Comparison of ENCODE assay signal across 31 cellular contexts in the genomic region with DNA sequence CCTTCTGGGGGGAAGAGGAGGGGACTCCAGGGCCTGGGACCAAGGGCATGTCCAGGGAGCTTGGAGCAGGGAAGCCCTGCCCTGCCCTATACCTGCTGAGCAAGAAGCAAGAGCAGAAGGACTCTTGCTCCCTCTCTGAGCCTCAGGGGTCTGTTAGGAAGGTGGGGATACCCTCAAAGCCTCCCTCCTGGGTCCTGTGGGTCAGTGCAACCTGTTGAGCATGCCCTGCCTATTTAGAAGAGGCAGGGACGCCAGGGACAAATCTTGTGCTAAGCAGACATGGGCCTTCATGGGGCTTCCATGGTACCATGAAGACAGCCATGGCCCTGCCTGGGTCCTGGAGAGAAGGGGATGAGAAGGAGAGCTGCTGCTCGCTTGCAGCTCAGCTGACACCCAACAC. TPM values are rescaled to one million over a fixed set of nuclear protein-coding genes. Genes with fewer than 3 reads are reported as not detected.
"Had no signal": no experiment of that assay in that cellular context is flagged by ENCODE, and none has a peak within 500 bp of the region (broad histone marks: within the 10 kb centered on the region; RNA-seq: fewer than 3 reads in every experiment).

No MANE protein-coding gene starts in this region.

- H3K4me3 Mint-ChIP-seq: activated CD4-positive, alpha-beta T cell treated with anti-CD3 and anti-CD28 coated beads for 36 hours; activated naive CD4-positive, alpha-beta T cell treated with anti-CD3 and anti-CD28 coated beads, Interleukin-2, amount 50 U/mL, for 24 hours; central memory CD8-positive, alpha-beta T cell; dendritic cell treated with granulocyte-macrophage colony-stimulating factor and Interleukin-4, amounts not matched to agents 40 ng/mL and 50 ng/mL, for 4 days; endodermal cell; immature natural killer cell; mesothelial cell of epicardium had no signal

- DNase-seq: activated CD4-positive, alpha-beta T cell treated with anti-CD3 and anti-CD28 coated beads for 36 hours; activated CD4-positive, alpha-beta T cell treated with anti-CD3 and anti-CD28 coated beads, Interleukin-2, amount 50 U/mL, for 48 hours; activated CD4-positive, CD25-positive, alpha-beta regulatory T cell; activated CD8-positive, alpha-beta memory T cell treated with anti-CD3 and anti-CD28 coated beads for 24 hours; activated gamma-delta T cell; anterior cingulate cortex; endodermal cell; foreskin fibroblast; head of caudate nucleus; hypothalamus; immature natural killer cell; kidney; left colon; naive B cell; posterior cingulate gyrus; stimulated activated CD4-positive, alpha-beta T cell treated with anti-CD3 and anti-CD28 coated beads, Interleukin-12 subunit alpha, Interleukin-12 subunit beta, amount 100 ng/mL, for 4 hours; stimulated activated CD4-positive, alpha-beta T cell treated with anti-CD3 and anti-CD28 coated beads, Interleukin-4, amount 100 ng/mL, for 1 hour; stimulated activated naive CD8-positive, alpha-beta T cell treated with anti-CD3 and anti-CD28 coated beads, Interleukin-15, Interleukin-2, amounts not matched to agents 100 U/mL and 50 U/mL, for 24 hours; SW 1271; testis; transverse colon had no signal

- H3K36me3 Mint-ChIP-seq: activated naive CD4-positive, alpha-beta T cell treated with anti-CD3 and anti-CD28 coated beads, Interleukin-2, amount 50 U/mL, for 24 hours; immature natural killer cell; mesothelial cell of epicardium; naive B cell had no signal

- ATAC-seq: activated CD4-positive, alpha-beta T cell treated with anti-CD3 and anti-CD28 coated beads for 36 hours; esophagus mucosa; left colon; sciatic nerve; stimulated activated naive CD8-positive, alpha-beta T cell treated with anti-CD3 and anti-CD28 coated beads, Interleukin-15, Interleukin-2, amounts not matched to agents 100 U/mL and 50 U/mL, for 24 hours had no signal

- H3K27ac ChIP-seq: skin epidermis, testis, transverse colon had no signal

- H3K27ac Mint-ChIP-seq: activated CD4-positive, alpha-beta T cell treated with anti-CD3 and anti-CD28 coated beads for 36 hours; activated naive CD4-positive, alpha-beta T cell treated with anti-CD3 and anti-CD28 coated beads, Interleukin-2, amount 50 U/mL, for 24 hours; dendritic cell treated with granulocyte-macrophage colony-stimulating factor and Interleukin-4, amounts not matched to agents 40 ng/mL and 50 ng/mL, for 4 days; endodermal cell; mesothelial cell of epicardium had no signal

- H3K4me1 Mint-ChIP-seq: endodermal cell had no signal

- H3K27me3 ChIP-seq: testis, transverse colon had no signal

- H3K9me3 Mint-ChIP-seq: activated naive CD4-positive, alpha-beta T cell treated with anti-CD3 and anti-CD28 coated beads, Interleukin-2, amount 50 U/mL, for 24 hours; central memory CD8-positive, alpha-beta T cell; dendritic cell treated with granulocyte-macrophage colony-stimulating factor and Interleukin-4, amounts not matched to agents 40 ng/mL and 50 ng/mL, for 4 days; endodermal cell; immature natural killer cell; mesothelial cell of epicardium had no signal

- H3K9me3 ChIP-seq: testis, transverse colon had no signal

- H3K4me3 ChIP-seq: skin epidermis, testis, transverse colon had no signal

- H3K36me3 ChIP-seq: transverse colon had no signal

- H3K27me3 Mint-ChIP-seq: activated CD4-positive, alpha-beta T cell treated with anti-CD3 and anti-CD28 coated beads for 36 hours; activated naive CD4-positive, alpha-beta T cell treated with anti-CD3 and anti-CD28 coated beads, Interleukin-2, amount 50 U/mL, for 24 hours; central memory CD8-positive, alpha-beta T cell had no signal

RNA-seq across cellular contexts. Expression of gene C9orf50, which starts 39.4 kb away (rescaled TPM):
- total RNA-seq: activated CD4-positive, alpha-beta T cell treated with anti-CD3 and anti-CD28 coated beads for 36 hours; bronchial epithelial cell; endodermal cell; esophagus mucosa; lower leg skin; transverse colon; urinary bladder had no signal
